Comparison of ENCODE assay signal across 10 cellular contexts in the genomic region with DNA sequence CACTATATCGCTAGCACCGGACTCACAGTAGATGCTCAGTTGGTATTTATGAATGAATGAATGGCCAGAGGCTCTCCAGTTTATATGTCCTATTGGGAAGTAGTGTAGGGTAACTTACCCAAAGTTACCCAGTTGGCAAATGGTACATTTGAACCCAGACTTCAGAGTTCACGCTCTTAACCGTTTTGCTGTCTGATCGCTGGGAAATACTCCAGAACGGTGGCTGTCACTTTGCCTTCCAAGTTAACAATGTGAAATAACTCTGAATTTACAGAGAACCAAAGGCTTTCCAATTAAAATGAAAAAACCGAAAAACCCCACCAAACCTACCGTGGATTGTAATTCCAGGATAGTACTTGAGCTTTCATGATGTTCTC. TPM values are rescaled to one million over a fixed set of nuclear protein-coding genes. Genes with fewer than 3 reads are reported as not detected.
A peak's percentile ranks its signal among the peaks of the same experiment; 100 is the strongest.
DNase-seq lines count a peak whose midpoint lies in the region; ATAC-seq and TF ChIP-seq lines count a peak whose summit lies in the region.
"Had no signal": no experiment of that assay in that cellular context is flagged by ENCODE, and none has a peak within 500 bp of the region (broad histone marks: within the 10 kb centered on the region; RNA-seq: fewer than 3 reads in every experiment).

No MANE protein-coding gene starts in this region.

- no peak for TF ChIP-seq CTCF in AG10803 (conservative IDR thresholded peaks at IDR 0.05; ENCODE audit: low read length)
- TF ChIP-seq CTCF in HEK293 (tag by site-specific recombination; IDR thresholded peaks at IDR 0.05) = no peak
- TF ChIP-seq CTCF in colonic mucosa (IDR thresholded peaks at IDR 0.05) = no peak
- TF ChIP-seq CTCF in transverse colon (IDR thresholded peaks at IDR 0.05) = no peak

- H3K36me3 Mint-ChIP-seq in activated naive CD8-positive, alpha-beta T cell treated with anti-CD3 and anti-CD28 coated beads, Interleukin-2, amount 50 U/mL, for 24 hours (ENCODE audit: low read depth) = peaks cover 42% of the 10 kb centered on the region
- H3K36me3 Mint-ChIP-seq in naive thymus-derived CD4-positive, alpha-beta T cell = peaks cover 0 to 28% (median 11%) of the 10 kb centered on the region in 5 donors

- CTCF ChIA-PET in HEK293 (lab: Yijun Ruan, JAX) = interaction anchor here (0.6 kb wide), 1 partner anchor 1066 kb away, joined by 3 read pairs; no protein-coding TSS in a partner anchor
- CTCF ChIA-PET in naive thymus-derived CD4-positive, alpha-beta T cell (lab: Charles Lee) = interaction anchor here (0.7 kb wide), 1 partner anchor 156 kb away, joined by 3 read pairs; no protein-coding TSS in a partner anchor

- TF ChIP-seq POLR2A in transverse colon (IDR thresholded peaks at IDR 0.05) = no peak

- in situ Hi-C loops in transverse colon (cut with MboI; ENCODE audit: low pct_ligation_motif_present in 1 of 4, low pct_unique_long_range_greater_than_20kb in 1 of 4, low sequenced_read_pairs in 3 of 4) = loop anchor here in 1 of 4 donors (5.0 kb wide), 1 partner anchor 78 kb away; no protein-coding TSS in a partner anchor

- H3K9me3 Mint-ChIP-seq in activated naive CD8-positive, alpha-beta T cell treated with anti-CD3 and anti-CD28 coated beads, Interleukin-2, amount 50 U/mL, for 24 hours = no peaks in the 10 kb centered on the region
- peaks cover 0 to 2% (median 0%) of the 10 kb centered on the region in 11 donors for H3K9me3 Mint-ChIP-seq in naive thymus-derived CD4-positive, alpha-beta T cell

- POLR2A ChIA-PET in HEK293 (lab: Yijun Ruan, JAX) = no interaction called here
- POLR2A ChIA-PET in naive thymus-derived CD4-positive, alpha-beta T cell (lab: Charles Lee) = interaction anchor here (1.1 to 1.2 kb wide), 2 partner anchors 10 to 17 kb away, joined by 5 read pairs; no protein-coding TSS in a partner anchor

- intact Hi-C loops in naive thymus-derived CD4-positive, alpha-beta T cell (cut with micrococcal nuclease) = no loop called here
- intact Hi-C loops in colonic mucosa (cut with DNase I) (loop anchor here (5.0 kb wide), 1 partner anchor 57 kb away; no protein-coding TSS in a partner anchor), transverse colon (cut with DNase I; ENCODE audit: low total_unique reads) (no loop called here)

- H3K4me3 Mint-ChIP-seq in activated naive CD8-positive, alpha-beta T cell treated with anti-CD3 and anti-CD28 coated beads, Interleukin-2, amount 50 U/mL, for 24 hours = peak overlapping the region; percentile 95
- peak overlapping the region; percentile 82 to 100 (median 96) for H3K4me3 Mint-ChIP-seq in naive thymus-derived CD4-positive, alpha-beta T cell

- H3K27me3 ChIP-seq in naive thymus-derived CD4-positive, alpha-beta T cell (ENCODE audit: control insufficient read depth in 2 of 2, insufficient read depth in 2 of 2, low read length in 2 of 2) = no peaks in the 10 kb centered on the region
- H3K27me3 ChIP-seq in colonic mucosa = no peaks in the 10 kb centered on the region
- no peaks in the 10 kb centered on the region for H3K27me3 ChIP-seq in transverse colon

- TF ChIP-seq EP300 in transverse colon (IDR thresholded peaks at IDR 0.05; ENCODE audit: low read depth) = no peak

- peak overlapping the region; percentile 94 for H3K27ac Mint-ChIP-seq in activated naive CD8-positive, alpha-beta T cell treated with anti-CD3 and anti-CD28 coated beads, Interleukin-2, amount 50 U/mL, for 24 hours
- H3K27ac Mint-ChIP-seq in naive thymus-derived CD4-positive, alpha-beta T cell = peak overlapping the region; percentile 84 to 99 (median 97)

- H3K4me3 ChIP-seq in AG10803 (ENCODE audit: low read length) = peak overlapping the region; percentile 93
- peak overlapping the region; percentile 84; the same call in 1 of the 2 replicates for H3K4me3 ChIP-seq in HEK293 (ENCODE audit: low read depth, low read length)
- H3K4me3 ChIP-seq in naive thymus-derived CD4-positive, alpha-beta T cell (ENCODE audit: low read length) = no peak overlapping the region
- no peak overlapping the region for H3K4me3 ChIP-seq in colonic mucosa
- H3K4me3 ChIP-seq in transverse colon = peak overlapping the region in 1 of 4 donors; percentile 68

- H3K27ac ChIP-seq in HEK293 (ENCODE audit: extremely low read depth, low read depth, low read length) (no peak overlapping the region), colonic mucosa (no peak overlapping the region), transverse colon (peak overlapping the region in 1 of 4 donors; percentile 93)
- peak overlapping the region; percentile 100 for H3K27ac ChIP-seq in naive thymus-derived CD4-positive, alpha-beta T cell (ENCODE audit: low read depth, low read length)

- no peak for ATAC-seq in activated naive CD8-positive, alpha-beta T cell treated with anti-CD3 and anti-CD28 coated beads, Interleukin-2, amount 50 U/mL, for 24 hours
- no peak for ATAC-seq in naive thymus-derived CD4-positive, alpha-beta T cell
- ATAC-seq in HG02763 (IDR thresholded peaks at IDR 0.05; ENCODE audit: unreplicated experiment) = no peak

- peaks cover 3% of the 10 kb centered on the region for H3K27me3 Mint-ChIP-seq in activated naive CD8-positive, alpha-beta T cell treated with anti-CD3 and anti-CD28 coated beads, Interleukin-2, amount 50 U/mL, for 24 hours
- peaks cover 0 to 5% (median 0%) of the 10 kb centered on the region in 5 donors for H3K27me3 Mint-ChIP-seq in naive thymus-derived CD4-positive, alpha-beta T cell

- peaks cover 0 to 43% of the 10 kb centered on the region in 2 experiments; a peak in 2 of 3 replicates for H3K36me3 ChIP-seq in HEK293 (ENCODE audit: control insufficient read depth in 2 of 2, insufficient read depth in 1 of 2, low read length in 2 of 2)
- no peaks in the 10 kb centered on the region for H3K36me3 ChIP-seq in naive thymus-derived CD4-positive, alpha-beta T cell (ENCODE audit: control insufficient read depth in 2 of 3, insufficient read depth in 3 of 3, low read length in 3 of 3)
- no peaks in the 10 kb centered on the region for H3K36me3 ChIP-seq in colonic mucosa
- no peaks in the 10 kb centered on the region for H3K36me3 ChIP-seq in transverse colon

- no peaks in the 10 kb centered on the region for H3K9me3 ChIP-seq in HEK293 (ENCODE audit: control insufficient read depth, insufficient read depth, low read depth, low read length)
- H3K9me3 ChIP-seq in naive thymus-derived CD4-positive, alpha-beta T cell (ENCODE audit: control insufficient read depth in 2 of 3, low read length in 3 of 3) = no peaks in the 10 kb centered on the region
- no peaks in the 10 kb centered on the region for H3K9me3 ChIP-seq in colonic mucosa
- no peaks in the 10 kb centered on the region for H3K9me3 ChIP-seq in transverse colon

- WGBS in transverse colon (ENCODE audit: low coverage in 1 of 2), 2 donors = 96 to 100% methylated on average over 4 to 8 of the region's 8 CpGs

- H3K4me1 Mint-ChIP-seq in activated naive CD8-positive, alpha-beta T cell treated with anti-CD3 and anti-CD28 coated beads, Interleukin-2, amount 50 U/mL, for 24 hours = peaks cover 53% of the 10 kb centered on the region
- peaks cover 33 to 59% (median 50%) of the 10 kb centered on the region in 7 donors for H3K4me1 Mint-ChIP-seq in naive thymus-derived CD4-positive, alpha-beta T cell

- no peak overlapping the region for H3K9ac ChIP-seq in colonic mucosa (ENCODE audit: low read depth in 2 of 2, low read length in 2 of 2)

- H3K4me1 ChIP-seq in HEK293 (ENCODE audit: control insufficient read depth, insufficient read depth, low read length) = peaks cover 5% of the 10 kb centered on the region; the same call in 1 of the 2 replicates
- peaks cover 17 to 28% of the 10 kb centered on the region in 2 donors for H3K4me1 ChIP-seq in naive thymus-derived CD4-positive, alpha-beta T cell (ENCODE audit: control insufficient read depth in 2 of 2, insufficient read depth in 2 of 2, low read length in 2 of 2)
- peaks cover 28% of the 10 kb centered on the region for H3K4me1 ChIP-seq in colonic mucosa
- H3K4me1 ChIP-seq in transverse colon = peaks cover 11 to 49% (median 21%) of the 10 kb centered on the region in 4 donors

- DNase-seq in AG10803 (ENCODE audit: low read depth) = no peak
- DNase-seq in activated naive CD8-positive, alpha-beta T cell treated with anti-CD3 and anti-CD28 coated beads, Interleukin-2, amount 50 U/mL, for 24 hours = no peak
- DNase-seq in naive thymus-derived CD4-positive, alpha-beta T cell = no peak
- no peak for DNase-seq in colonic mucosa
- DNase-seq in transverse colon = no peak
- DNase-seq in NCI-H1092 treated with DMSO at 0.1 percent for 48 hours (lab: John Stamatoyannopoulos, UW) = no peak
- DNase-seq: DMS79 treated with DMSO at 0.1 percent for 48 hours, NCI-H1436 treated with DMSO at 0.1 percent for 48 hours had no signal

TF ChIP-seq in HEK293, 187 proteins besides CTCF, POLR2A, EP300 and RAD21 (continues in another document):
- TF ChIP-seq, protein P1, sequence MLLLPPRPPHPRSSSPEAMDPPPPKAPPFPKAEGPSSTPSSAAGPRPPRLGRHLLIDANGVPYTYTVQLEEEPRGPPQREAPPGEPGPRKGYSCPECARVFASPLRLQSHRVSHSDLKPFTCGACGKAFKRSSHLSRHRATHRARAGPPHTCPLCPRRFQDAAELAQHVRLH (tag by site-specific recombination; IDR thresholded peaks at IDR 0.05) = no peak
- TF ChIP-seq ZNF223 (tag by site-specific recombination; IDR thresholded peaks at IDR 0.05) = no peak
- TF ChIP-seq ZNF214 (tag by site-specific recombination; IDR thresholded peaks at IDR 0.05; ENCODE audit: borderline replicate concordance) = no peak
- TF ChIP-seq ZNF776 (tag by site-specific recombination; IDR thresholded peaks at IDR 0.05; ENCODE audit: borderline replicate concordance) = no peak
- no peak for TF ChIP-seq FEZF1 (tag by site-specific recombination; IDR thresholded peaks at IDR 0.05)
- TF ChIP-seq BCL11A (tag by site-specific recombination; IDR thresholded peaks at IDR 0.05; ENCODE audit: low read depth) = no peak
- TF ChIP-seq, protein P2, sequence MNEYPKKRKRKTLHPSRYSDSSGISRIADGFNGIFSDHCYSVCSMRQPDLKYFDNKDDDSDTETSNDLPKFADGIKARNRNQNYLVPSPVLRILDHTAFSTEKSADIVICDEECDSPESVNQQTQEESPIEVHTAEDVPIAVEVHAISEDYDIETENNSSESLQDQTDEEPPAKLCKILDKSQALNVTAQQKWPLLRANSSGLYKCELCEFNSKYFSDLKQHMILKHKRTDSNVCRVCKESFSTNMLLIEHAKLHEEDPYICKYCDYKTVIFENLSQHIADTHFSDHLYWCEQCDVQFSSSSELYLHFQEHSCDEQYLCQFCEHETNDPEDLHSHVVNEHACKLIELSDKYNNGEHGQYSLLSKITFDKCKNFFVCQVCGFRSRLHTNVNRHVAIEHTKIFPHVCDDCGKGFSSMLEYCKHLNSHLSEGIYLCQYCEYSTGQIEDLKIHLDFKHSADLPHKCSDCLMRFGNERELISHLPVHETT (tag by site-specific recombination; IDR thresholded peaks at IDR 0.05) = no peak

RNA-seq across cellular contexts. Expression of a gene that starts 1.6 kb away (rescaled TPM):
- 10 to 100 TPM; 23.0 to 37.0 (median 27.6) TPM for total RNA-seq in naive thymus-derived CD4-positive, alpha-beta T cell
- polyA plus RNA-seq in naive thymus-derived CD4-positive, alpha-beta T cell = 10 to 100 TPM; 21.9 to 24.3 TPM
- 10 to 100 TPM; 57.4 to 63.5 TPM for total RNA-seq in colonic mucosa
- total RNA-seq in transverse colon = 10 to 100 TPM; 11.6 to 44.8 (median 28.0) TPM

Comparison
In these comparisons a context has a peak if more than half of its experiments do, and no peak if none do; other contexts are left out.
1. H3K4me3 ChIP-seq: peak in AG10803 (single experiment) and HEK293 (single experiment); none in naive thymus-derived CD4-positive, alpha-beta T cell (single experiment) and colonic mucosa (single experiment).